In the genomic region with DNA sequence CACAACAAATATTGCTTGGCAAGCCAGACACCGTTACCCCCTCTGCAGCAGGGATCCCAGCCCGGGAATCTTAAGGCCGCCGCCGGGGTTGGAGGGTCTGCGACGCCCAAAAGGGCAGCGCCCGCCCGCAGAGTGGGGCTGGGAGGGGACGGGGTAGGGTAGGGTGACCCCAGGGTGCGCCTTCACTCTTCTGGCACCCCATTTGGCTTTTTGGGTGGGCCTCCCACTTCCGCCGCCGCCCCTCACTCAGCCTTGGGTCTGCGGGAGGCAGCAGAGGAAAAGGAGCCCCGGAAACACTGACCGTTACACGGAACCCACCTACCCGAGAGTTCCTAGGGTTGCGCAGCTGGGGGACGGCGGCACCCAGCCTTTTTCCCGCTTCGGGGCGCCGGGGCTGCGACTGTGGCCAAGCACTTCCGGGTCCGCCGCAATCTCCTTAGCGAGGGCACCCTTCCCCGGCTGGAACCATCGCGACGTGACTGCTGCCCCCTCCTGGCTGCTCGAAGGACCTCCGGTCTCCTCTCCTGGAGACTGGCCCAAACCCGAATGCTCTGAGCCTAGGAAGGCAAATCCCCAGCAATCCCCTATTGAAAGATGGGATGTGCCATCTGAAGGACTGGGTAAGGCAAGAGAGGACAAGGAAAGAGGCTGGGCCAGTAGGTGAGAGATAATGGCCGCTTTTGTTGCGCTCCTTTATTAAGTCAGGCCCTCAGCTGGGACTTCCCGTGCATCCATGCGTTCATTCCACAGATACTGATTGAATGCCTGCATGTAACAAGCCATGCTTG, we compare ENCODE assay signal across 8 cellular contexts. TPM values are rescaled to one million over a fixed set of nuclear protein-coding genes. Genes with fewer than 3 reads are reported as not detected.
DNase-seq lines count a peak whose midpoint lies in the region; ATAC-seq and TF ChIP-seq lines count a peak whose summit lies in the region.

A gene (minus strand): TSS at position 404 of the 788 bp plus-strand sequence. CDS start 1,447 bp downstream, outside the sequence.

- H3K4me3 Mint-ChIP-seq in activated naive CD4-positive, alpha-beta T cell treated with anti-CD3 and anti-CD28 coated beads, Interleukin-2, amount 50 U/mL, for 24 hours = peak within 1 kb of the TSS; percentile 96
- peak within 1 kb of the TSS; percentile 86 for H3K4me3 Mint-ChIP-seq in osteocyte (ENCODE audit: unreplicated experiment)

- H3K27me3 ChIP-seq in thymus (ENCODE audit: control insufficient read depth, insufficient read depth) = no peaks in the 10 kb centered on the region

- H3K27ac ChIP-seq in thymus (ENCODE audit: low read depth) = peak within 1 kb of the TSS; percentile 87

- peak; percentile 89 for DNase-seq in GM10266 (ENCODE audit: extremely low spot score)
- peak; percentile 91 for DNase-seq in NCI-H1092 (lab: John Stamatoyannopoulos, UW)
- peak; percentile 82 to 97 (median 93) for DNase-seq in head of caudate nucleus
- peak; percentile 96 for DNase-seq in osteocyte (ENCODE audit: extremely low spot score, unreplicated experiment)

- H3K36me3 ChIP-seq in thymus (ENCODE audit: control insufficient read depth, insufficient read depth) = peaks cover 3% of the 10 kb centered on the region

- H3K4me1 ChIP-seq in thymus (ENCODE audit: control insufficient read depth, insufficient read depth, low read length) = no peaks in the 10 kb centered on the region

- peak within 1 kb of the TSS; percentile 83 for H3K4me3 ChIP-seq in thymus (ENCODE audit: low read length)

- TF ChIP-seq CTCF in GM10266 (IDR thresholded peaks at IDR 0.05; ENCODE audit: control insufficient read depth, insufficient read depth, low read depth, missing control alignments) (peak; percentile 95), osteocyte (IDR thresholded peaks at IDR 0.05) (peak; percentile 90)

- intact Hi-C loops in head of caudate nucleus (cut with DNase I) = loop anchor here (10.0 kb wide), 1 partner anchor 91 kb away; a partner anchor contains a TSS

- peak within 1 kb of the TSS; percentile 92 for H3K27ac Mint-ChIP-seq in activated naive CD4-positive, alpha-beta T cell treated with anti-CD3 and anti-CD28 coated beads, Interleukin-2, amount 50 U/mL, for 24 hours
- peak within 1 kb of the TSS; percentile 90 for H3K27ac Mint-ChIP-seq in osteocyte (ENCODE audit: unreplicated experiment)

- 9% methylated on average over 43 of the region's 43 CpGs for WGBS in thymus

- no peaks in the 10 kb centered on the region for H3K9me3 ChIP-seq in thymus (ENCODE audit: control insufficient read depth)

- ATAC-seq in HG02588 (IDR thresholded peaks at IDR 0.05; ENCODE audit: unreplicated experiment) = peak; percentile 99
- peak; percentile 99 for ATAC-seq in SK-N-SH treated with all-trans-retinoic acid at 6 μM for 48 hours

- peaks cover 49% of the 10 kb centered on the region for H3K4me1 Mint-ChIP-seq in activated naive CD4-positive, alpha-beta T cell treated with anti-CD3 and anti-CD28 coated beads, Interleukin-2, amount 50 U/mL, for 24 hours
- peaks cover 25% of the 10 kb centered on the region for H3K4me1 Mint-ChIP-seq in osteocyte (ENCODE audit: unreplicated experiment)

- peaks cover 17% of the 10 kb centered on the region for H3K36me3 Mint-ChIP-seq in activated naive CD4-positive, alpha-beta T cell treated with anti-CD3 and anti-CD28 coated beads, Interleukin-2, amount 50 U/mL, for 24 hours
- H3K36me3 Mint-ChIP-seq in osteocyte (ENCODE audit: unreplicated experiment) = peaks cover 19% of the 10 kb centered on the region

- no peaks in the 10 kb centered on the region for H3K9me3 Mint-ChIP-seq in activated naive CD4-positive, alpha-beta T cell treated with anti-CD3 and anti-CD28 coated beads, Interleukin-2, amount 50 U/mL, for 24 hours
- H3K9me3 Mint-ChIP-seq in osteocyte (ENCODE audit: unreplicated experiment) = no peaks in the 10 kb centered on the region

- H3K27me3 Mint-ChIP-seq in activated naive CD4-positive, alpha-beta T cell treated with anti-CD3 and anti-CD28 coated beads, Interleukin-2, amount 50 U/mL, for 24 hours = no peaks in the 10 kb centered on the region
- H3K27me3 Mint-ChIP-seq in osteocyte (ENCODE audit: unreplicated experiment) = no peaks in the 10 kb centered on the region

TF ChIP-seq in SK-N-SH treated with all-trans-retinoic acid at 6 μM for 48 hours, 23 proteins besides CTCF, POLR2A, EP300 and RAD21:
- TF ChIP-seq PPARA (CRISPR knock-in tag; IDR thresholded peaks at IDR 0.05; ENCODE audit: borderline replicate concordance) (no peak), SNAI2 (CRISPR knock-in tag; IDR thresholded peaks at IDR 0.05) (no peak), TCF4 (CRISPR knock-in tag; IDR thresholded peaks at IDR 0.05; ENCODE audit: borderline replicate concordance) (no peak), CSDC2 (CRISPR knock-in tag; IDR thresholded peaks at IDR 0.05) (no peak), ZNF8 (CRISPR knock-in tag; IDR thresholded peaks at IDR 0.05) (no peak)

RNA-seq across cellular contexts. Expression of the gene that starts here (rescaled TPM):
- 30.5 and 31.7 TPM in 2 replicates for total RNA-seq in osteocyte
- polyA plus RNA-seq in thymus = 41.0 TPM

Comparison
In these comparisons a context has a peak if more than half of its experiments do, and no peak if none do; other contexts are left out.
1. Peak in every context shown above with its lines: DNase-seq, ATAC-seq, H3K4me3 ChIP-seq and H3K27ac ChIP-seq.